Comparison of ENCODE assay signal across 7 cellular contexts in genomic region chr5:10563940-10564837, GRCh38. TPM values are rescaled to one million over a fixed set of nuclear protein-coding genes. Genes with fewer than 3 reads are reported as not detected.
A peak's percentile ranks its signal among the peaks of the same experiment; 100 is the strongest.
DNase-seq lines count a peak whose midpoint lies in the region; ATAC-seq and TF ChIP-seq lines count a peak whose summit lies in the region.

ANKRD33B (plus strand) TSS chr5:10564070; CDS start chr5:10564468, 398 bp downstream.

- ATAC-seq in GM18520 (IDR thresholded peaks at IDR 0.05; ENCODE audit: unreplicated experiment) (peak; percentile 36), HG02938 (IDR thresholded peaks at IDR 0.05; ENCODE audit: unreplicated experiment) (peak; percentile 53), left lobe of liver (peak; percentile 63)

- H3K36me3 ChIP-seq in WERI-Rb-1 = peaks cover 28% of the 10 kb centered on the region

- H3K27ac ChIP-seq in WERI-Rb-1 = peak within 1 kb of the TSS; percentile 95

- no peaks in the 10 kb centered on the region for H3K27me3 ChIP-seq in WERI-Rb-1 (ENCODE audit: insufficient read depth, low read depth, severe bottlenecking)

- TF ChIP-seq CTCF in WERI-Rb-1 (IDR thresholded peaks at IDR 0.05; ENCODE audit: low read depth, low read length) (no peak), cardiac fibroblast (IDR thresholded peaks at IDR 0.05; ENCODE audit: low read depth, low read length) (no peak)

- DNase-seq in NCI-H2171 (lab: John Stamatoyannopoulos, UW) = peak; percentile 93
- DNase-seq in WERI-Rb-1 = peak; percentile 96
- peak; percentile 53 to 72 for DNase-seq in cardiac fibroblast (ENCODE audit: low read depth in 2 of 2)
- DNase-seq in left lobe of liver (ENCODE audit: low spot score) = no peak
- DNase-seq in stimulated activated CD4-positive, alpha-beta T cell treated with anti-CD3 and anti-CD28 coated beads, TNF-alpha, amount 100 ng/mL, for 1 hour (ENCODE audit: low read depth in 3 of 3, low spot score in 1 of 3) = peak; percentile 49 to 72 (median 62)

- H3K9me3 ChIP-seq in WERI-Rb-1 (ENCODE audit: severe bottlenecking) = no peaks in the 10 kb centered on the region

- H3K4me3 ChIP-seq in WERI-Rb-1 (ENCODE audit: low read depth, low read length) = peak within 1 kb of the TSS; percentile 96
- peak within 1 kb of the TSS; percentile 68 to 85 for H3K4me3 ChIP-seq in cardiac fibroblast (replicated peaks in 1 of 2; ENCODE audit: low read depth in 2 of 2, low read length in 2 of 2)

RNA-seq across cellular contexts. Expression of gene ANKRD33B, which starts in this region (rescaled TPM):
- 0.45 TPM for total RNA-seq in left lobe of liver

Comparison
In these comparisons a context has a peak if more than half of its experiments do, and no peak if none do; other contexts are left out.
1. Peak in ATAC-seq in left lobe of liver; RNA of the gene not detected or under 1 TPM.